Comparison of ENCODE assay signal across 14 cellular contexts in genomic region chr17:80456465-80457235, GRCh38. TPM values are rescaled to one million over a fixed set of nuclear protein-coding genes. Genes with fewer than 3 reads are reported as not detected.
DNase-seq lines count a peak whose midpoint lies in the region; ATAC-seq and TF ChIP-seq lines count a peak whose summit lies in the region.
"Had no signal": no experiment of that assay in that cellular context is flagged by ENCODE, and none has a peak within 500 bp of the region (broad histone marks: within the 10 kb centered on the region; RNA-seq: fewer than 3 reads in every experiment).

No MANE protein-coding gene starts in this region.

- H3F3A ChIP-seq in Loucy (ENCODE audit: low read depth), result no peaks in the 10 kb centered on the region

- H4K20me1 ChIP-seq in Loucy (ENCODE audit: insufficient read depth, low read length, poor library complexity, severe bottlenecking), result no peaks in the 10 kb centered on the region

- peak overlapping the region; percentile 59 for H3K4me3 ChIP-seq in Loucy (ENCODE audit: low read length, poor library complexity, severe bottlenecking)
- no peak overlapping the region for H3K4me3 ChIP-seq in neutrophil (ENCODE audit: low read depth in 1 of 2, low read length in 1 of 2)
- no peak overlapping the region for H3K4me3 ChIP-seq in stomach
- H3K4me3 ChIP-seq: colonic mucosa, mucosa of descending colon, SJSA1 had no signal

- H3K4me1 Mint-ChIP-seq in CD4-positive, alpha-beta T cell (ENCODE audit: low read depth), result peaks cover 15% of the 10 kb centered on the region

- H3K27me3 ChIP-seq in CD4-positive, alpha-beta T cell (ENCODE audit: control insufficient read depth, insufficient read depth, low read length), result no peaks in the 10 kb centered on the region
- H3K27me3 ChIP-seq in Loucy (ENCODE audit: insufficient read depth, low read length, poor library complexity, severe bottlenecking) (no peaks in the 10 kb centered on the region), neutrophil (peaks cover 16% of the 10 kb centered on the region), stomach (peaks cover 0 to 15% (median 6%) of the 10 kb centered on the region in 3 donors)
- H3K27me3 ChIP-seq: colonic mucosa had no signal

- CTCF ChIA-PET in CD4-positive, alpha-beta T cell (lab: Charles Lee), result no interaction called here

- no peak for TF ChIP-seq POLR2A in erythroblast (IDR thresholded peaks at IDR 0.05; ENCODE audit: low read length)
- no peak for TF ChIP-seq POLR2A in stomach (IDR thresholded peaks at IDR 0.05)

- H3K9ac ChIP-seq in Loucy (ENCODE audit: low read depth, low read length, poor library complexity, severe bottlenecking), result peak overlapping the region; percentile 100

- DNase-seq in CD4-positive, alpha-beta T cell, result no peak
- DNase-seq in erythroblast (lab: John Stamatoyannopoulos, UW), result peak; percentile 62 to 77
- no peak for DNase-seq in NCI-H2029 (lab: John Stamatoyannopoulos, UW)
- no peak for DNase-seq in stomach
- DNase-seq in NCI-H510A (lab: John Stamatoyannopoulos, UW), result no peak
- DNase-seq: activated CD8-positive, alpha-beta memory T cell treated with anti-CD3 and anti-CD28 coated beads, Interleukin-2, amount 50 U/mL, for 4 hours; colonic mucosa; hippocampal formation; mucosa of descending colon; stimulated activated CD4-positive, alpha-beta T cell treated with anti-CD3 and anti-CD28 coated beads, Interleukin-2, amount 100 ng/mL, for 48 hours had no signal

- TF ChIP-seq EP300 in stomach (IDR thresholded peaks at IDR 0.05), result no peak

- no peak overlapping the region for H3K27ac ChIP-seq in CD4-positive, alpha-beta T cell (ENCODE audit: low read depth, low read length)
- H3K27ac ChIP-seq in neutrophil (peak overlapping the region; percentile 60), stomach (peak overlapping the region in 2 of 5 donors; percentile 95 to 99)
- H3K27ac ChIP-seq: colonic mucosa, SJSA1 had no signal

- H3K4me1 ChIP-seq in Loucy (ENCODE audit: insufficient read depth, low read length, poor library complexity, severe bottlenecking) (peaks cover 54% of the 10 kb centered on the region), neutrophil (ENCODE audit: control insufficient read depth in 1 of 2, insufficient read depth in 1 of 2, low read depth in 1 of 2, low read length in 1 of 2) (peaks cover 33 to 45% of the 10 kb centered on the region in 2 experiments), stomach (peaks cover 17 to 52% (median 31%) of the 10 kb centered on the region in 4 donors)

- no peaks in the 10 kb centered on the region for H3K9me3 Mint-ChIP-seq in CD4-positive, alpha-beta T cell

- H3K27me3 Mint-ChIP-seq in CD4-positive, alpha-beta T cell, result peaks cover 36% of the 10 kb centered on the region

- H3K27ac Mint-ChIP-seq in CD4-positive, alpha-beta T cell, result peak overlapping the region; percentile 94

- no peaks in the 10 kb centered on the region for H3K36me3 ChIP-seq in Loucy (ENCODE audit: insufficient read depth, low read length)
- H3K36me3 ChIP-seq in neutrophil, result no peaks in the 10 kb centered on the region
- no peaks in the 10 kb centered on the region for H3K36me3 ChIP-seq in stomach
- H3K36me3 ChIP-seq: colonic mucosa had no signal

- intact Hi-C loops in CD4-positive, alpha-beta T cell (cut with DNase I, micrococcal nuclease), result loop anchor here in 1 of 2 experiments (5.0 to 10.0 kb wide), 4 partner anchors 312 to 1058 kb away; partner anchors contain the start of genes ACTG1, BAIAP2, EIF4A3 and GAA
- intact Hi-C loops in stomach (cut with DNase I; ENCODE audit: low total_unique reads), result no loop called here

- WGBS in stomach, 5 donors, result 63 to 75% (median 75%) methylated on average over 16 to 21 of the region's 21 CpGs

- no peaks in the 10 kb centered on the region for H3K9me3 ChIP-seq in CD4-positive, alpha-beta T cell (ENCODE audit: control insufficient read depth, low read length)
- H3K9me3 ChIP-seq in Loucy (ENCODE audit: insufficient read depth, low read depth, low read length), result no peaks in the 10 kb centered on the region
- H3K9me3 ChIP-seq in neutrophil, result no peaks in the 10 kb centered on the region
- H3K9me3 ChIP-seq in stomach, result no peaks in the 10 kb centered on the region
- H3K9me3 ChIP-seq: colonic mucosa, mucosa of descending colon had no signal

- H3K79me2 ChIP-seq in Loucy (ENCODE audit: insufficient read depth, low read length), result peaks cover 16% of the 10 kb centered on the region

- peaks cover 3% of the 10 kb centered on the region for H3K36me3 Mint-ChIP-seq in CD4-positive, alpha-beta T cell (ENCODE audit: low read depth)

- no peak overlapping the region for H2AFZ ChIP-seq in Loucy (ENCODE audit: low read length)

- H3K9me2 ChIP-seq in Loucy (replicated peaks; ENCODE audit: low read depth, low read length), result no peaks in the 10 kb centered on the region

- peak overlapping the region; percentile 92 for H3K4me2 ChIP-seq in Loucy (ENCODE audit: low read depth, low read length, poor library complexity, severe bottlenecking)

- H3K4me3 Mint-ChIP-seq in CD4-positive, alpha-beta T cell, result peak overlapping the region; percentile 58

- POLR2A ChIA-PET in CD4-positive, alpha-beta T cell (lab: Charles Lee), result no interaction called here

- no peak for ATAC-seq in CD4-positive, alpha-beta T cell (ENCODE audit: poor library complexity)
- ATAC-seq in GM21737 (IDR thresholded peaks at IDR 0.05; ENCODE audit: unreplicated experiment), result no peak
- ATAC-seq: mucosa of descending colon had no signal

- TF ChIP-seq CTCF in CD4-positive, alpha-beta T cell (IDR thresholded peaks at IDR 0.05), result no peak
- TF ChIP-seq CTCF in Loucy (conservative IDR thresholded peaks at IDR 0.05; ENCODE audit: low read length) (no peak), neutrophil (IDR thresholded peaks at IDR 0.05) (no peak), stomach (IDR thresholded peaks at IDR 0.05) (no peak)

RNA-seq across cellular contexts. Expression of gene NPTX1, which starts 19.8 kb away (rescaled TPM):
- under 1 TPM; 0.25 to 0.58 TPM for total RNA-seq in CD4-positive, alpha-beta T cell
- total RNA-seq in stomach, result 1 to 10 TPM in 4 of 5 donors, under 1 TPM in 1; 0.43 to 9.3 (median 5.8) TPM
- polyA plus RNA-seq in stomach, result under 1 TPM in 2 of 3 donors, not detected in 1; 0.31 to 0.53 TPM

RNA-seq across cellular contexts. Expression of gene ENDOV, which starts 41.7 kb away (rescaled TPM):
- 10 to 100 TPM; 10.1 to 12.0 TPM for total RNA-seq in CD4-positive, alpha-beta T cell
- 100 to 1,000 TPM in 1 of 5 donors, 10 to 100 TPM in 2, 1 to 10 TPM in 2; 2.3 to 122 (median 13.0) TPM for total RNA-seq in stomach
- 10 to 100 TPM; 11.4 to 17.4 (median 13.4) TPM for polyA plus RNA-seq in stomach

Comparison
In these comparisons a context has a peak if more than half of its experiments do, and no peak if none do; other contexts are left out.
1. DNase-seq: peak in erythroblast (2 of 2); none in CD4-positive, alpha-beta T cell (0 of 10), NCI-H2029 (single experiment), stomach (single experiment) and NCI-H510A (single experiment).